Comparison of ENCODE assay signal across 1 cellular context in the genomic region with DNA sequence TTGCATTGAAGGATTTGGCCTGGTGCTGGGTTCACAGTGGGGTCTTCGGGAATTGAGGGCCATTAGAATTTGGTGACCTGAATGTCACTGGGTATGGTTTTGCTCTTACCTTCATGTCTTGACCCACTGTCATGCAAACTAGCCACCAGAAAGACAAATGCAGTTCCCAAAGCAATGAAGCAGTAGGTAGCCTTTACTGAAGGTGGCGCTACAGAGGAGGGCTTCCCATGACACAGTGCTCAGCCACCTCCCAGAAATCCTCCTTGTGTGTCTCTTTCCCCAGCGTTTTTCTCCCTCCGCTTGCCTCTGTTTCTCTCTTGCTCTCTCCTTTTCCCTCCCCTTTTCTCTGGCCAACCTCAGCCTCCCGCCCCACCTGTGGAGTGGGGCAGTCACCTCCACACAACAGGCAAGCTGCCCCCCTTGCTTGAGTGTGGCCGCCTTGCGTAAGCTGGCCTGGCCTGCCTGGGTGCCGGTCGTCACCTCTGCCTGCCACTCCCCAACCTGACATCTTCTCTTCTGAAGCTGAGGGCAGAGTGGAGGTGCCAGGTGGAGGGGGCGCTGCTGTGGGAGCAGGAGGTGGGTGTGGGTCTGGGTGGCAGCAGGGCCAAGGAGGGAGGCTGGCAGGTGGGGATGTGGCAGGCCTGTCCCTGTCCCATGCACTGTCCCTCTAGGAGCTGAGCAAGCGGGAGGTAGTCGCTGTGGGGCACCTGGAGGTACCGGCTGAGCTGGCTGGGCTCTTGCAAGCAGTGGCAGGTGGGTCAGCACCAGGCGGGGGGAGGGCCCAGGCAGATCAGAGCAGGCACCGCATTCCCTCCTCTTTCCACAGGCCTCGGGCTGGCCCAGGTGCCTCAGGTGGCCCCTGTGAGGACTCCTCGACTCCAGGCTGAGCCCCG.
TF ChIP-seq lines count a peak whose summit lies in the region.

No MANE protein-coding gene starts in this region.

TF ChIP-seq in K562, 482 proteins besides CTCF, POLR2A, EP300 and RAD21:
- TF ChIP-seq YY1 (IDR thresholded peaks at IDR 0.05; ENCODE audit: borderline replicate concordance in 1 of 3, control insufficient read depth in 1 of 3, extremely low read depth in 1 of 3, insufficient read depth in 3 of 3, insufficient read length in 1 of 3, insufficient replicate concordance in 2 of 3, low read depth in 1 of 3, low read length in 2 of 3) (peak in 1 of 3 experiments; percentile 18), HDGF (IDR thresholded peaks at IDR 0.05) (peak; percentile 65; the same call in 1 of the 2 replicates), XRCC5 (IDR thresholded peaks at IDR 0.05; ENCODE audit: low read depth, low read length) (0 out of 2 replicates have a peak, but pooled peaks have one; percentile 20), GABPB2 (CRISPR knock-in tag; conservative IDR thresholded peaks at IDR 0.05) (no peak)
